ENCODE assay signal across 8 cellular contexts in genomic region chr10:132448248-132448731, GRCh38. TPM values are rescaled to one million over a fixed set of nuclear protein-coding genes. Genes with fewer than 3 reads are reported as not detected.
DNase-seq lines count a peak whose midpoint lies in the region; ATAC-seq, FAIRE-seq and TF ChIP-seq lines count a peak whose summit lies in the region.

No MANE protein-coding gene starts in this region.

- no peak for TF ChIP-seq CTCF in GM13976 (IDR thresholded peaks at IDR 0.05; ENCODE audit: borderline replicate concordance, control extremely low read depth, extremely low read depth, insufficient read depth, missing control alignments)

- FAIRE-seq in GM12892 (lab: Jason Lieb, UNC), result no peak

- peak; percentile 78 for DNase-seq in GM13976 (ENCODE audit: low spot score)
- DNase-seq in NAMALWA (ENCODE audit: low spot score), result peak; percentile 80
- DNase-seq in activated T-cell treated with anti-CD3 and anti-CD28 coated beads for 48 hours (ENCODE audit: low read depth), result peak; percentile 57
- DNase-seq in left cardiac atrium, result peak; percentile 73
- peak; percentile 62 to 71 for DNase-seq in stimulated activated CD4-positive, alpha-beta T cell treated with anti-CD3 and anti-CD28 coated beads, Interleukin-15, amount 100 ng/mL, for 48 hours (ENCODE audit: low read depth in 2 of 2)
- no peak for DNase-seq in NCI-H2107 (lab: John Stamatoyannopoulos, UW)
- no peak for DNase-seq in GM12892 (ENCODE audit: insufficient read length)
- no peak for DNase-seq in DMS79 (lab: John Stamatoyannopoulos, UW)

- in situ Hi-C loops in GM13976 (cut with MboI; ENCODE audit: low sequenced_read_pairs, unreplicated experiment), result no loop called here

- no peak for TF ChIP-seq POLR2A in GM12892 (IDR thresholded peaks at IDR 0.05; ENCODE audit: low read depth, low read length)

- intact Hi-C loops in left cardiac atrium (cut with DNase I), result loop anchor here in 1 of 2 donors (10.0 kb wide), 1 partner anchor 223 kb away; no protein-coding TSS in a partner anchor

- ATAC-seq in left cardiac atrium, result peak; percentile 47 to 50

RNA-seq across cellular contexts. Expression of gene PWWP2B, which starts 51.3 kb away (rescaled TPM):
- total RNA-seq in left cardiac atrium, result 10 to 100 TPM; 11.8 to 12.7 TPM
- polyA plus RNA-seq in GM12892 (2012; ENCODE audit: missing spikeins), result not detected

Comparison
In these comparisons a context has a peak if more than half of its experiments do, and no peak if none do; other contexts are left out.
1. DNase-seq: peak in GM13976 (single experiment), NAMALWA (single experiment), activated T-cell treated with anti-CD3 and anti-CD28 coated beads for 48 hours (single experiment), left cardiac atrium (single experiment) and stimulated activated CD4-positive, alpha-beta T cell treated with anti-CD3 and anti-CD28 coated beads, Interleukin-15, amount 100 ng/mL, for 48 hours (2 of 2); none in NCI-H2107 (single experiment), GM12892 (single experiment) and DMS79 (single experiment).